29 cellular contexts compared by ENCODE assay signal in genomic region chr22:17359501-17359900, GRCh38. TPM values are rescaled to one million over a fixed set of nuclear protein-coding genes. Genes with fewer than 3 reads are reported as not detected.
A peak's percentile ranks its signal among the peaks of the same experiment; 100 is the strongest.
DNase-seq lines count a peak whose midpoint lies in the region; ATAC-seq, FAIRE-seq and TF ChIP-seq lines count a peak whose summit lies in the region.
"Had no signal": no experiment of that assay in that cellular context is flagged by ENCODE, and none has a peak within 500 bp of the region (broad histone marks: within the 10 kb centered on the region; RNA-seq: fewer than 3 reads in every experiment).

No MANE protein-coding gene starts in this region.

- H3K4me3 ChIP-seq in GM23338 (no peak overlapping the region), K562 (no peak overlapping the region), mesendoderm (ENCODE audit: low read length) (no peak overlapping the region), kidney (ENCODE audit: low read length in 2 of 2) (no peak overlapping the region), Karpas-422 (ENCODE audit: low read length) (no peak overlapping the region)
- H3K4me3 ChIP-seq: GM12878, ovary, right atrium auricular region, SJCRH30, thyroid gland had no signal

- no peak overlapping the region for H3K23ac ChIP-seq in mesendoderm (ENCODE audit: low read length)

- no peak overlapping the region for H3K4me3 Mint-ChIP-seq in GM23338
- H3K4me3 Mint-ChIP-seq: activated naive CD8-positive, alpha-beta T cell; naive thymus-derived CD8-positive, alpha-beta T cell; stimulated activated naive CD8-positive, alpha-beta T cell treated with anti-CD3 and anti-CD28 coated beads, Interleukin-15, Interleukin-2, amounts not matched to agents 100 ng/mL and 50 ng/mL, for 24 hours; T-helper 17 cell had no signal

- H2AK5ac ChIP-seq in mesendoderm (ENCODE audit: low read length), result no peak overlapping the region

- CTCF ChIA-PET in K562 (lab: Yijun Ruan, JAX; ENCODE audit: low intra/inter-chr PET ratio), result no interaction called here

- TF ChIP-seq CTCF in GM23338 (conservative IDR thresholded peaks at IDR 0.05; ENCODE audit: low read depth in 2 of 2) (no peak), K562 (IDR thresholded peaks at IDR 0.05 in 2 of 3, conservative IDR thresholded peaks at IDR 0.05 in 1 of 3; ENCODE audit: insufficient read depth in 2 of 3, low read depth in 1 of 3, low read length in 3 of 3) (no peak), kidney (IDR thresholded peaks at IDR 0.05; ENCODE audit: borderline replicate concordance, extremely low read depth, insufficient read depth) (no peak)

- no peak overlapping the region for H2BK15ac ChIP-seq in mesendoderm (replicated peaks; ENCODE audit: low read depth)

- H3K4me1 ChIP-seq in GM23338 (ENCODE audit: insufficient read depth), result no peaks in the 10 kb centered on the region
- H3K4me1 ChIP-seq in K562 (replicated peaks in 1 of 2; ENCODE audit: control insufficient read depth in 2 of 2, insufficient read depth in 2 of 2, low read length in 2 of 2), result no peaks in the 10 kb centered on the region; a peak in 1 of 5 replicates
- H3K4me1 ChIP-seq in mesendoderm (ENCODE audit: control insufficient read depth, low read depth, low read length), result no peaks in the 10 kb centered on the region
- H3K4me1 ChIP-seq in kidney (ENCODE audit: control insufficient read depth in 1 of 2, insufficient read depth in 1 of 2, low read depth in 1 of 2, low read length in 2 of 2), result no peaks in the 10 kb centered on the region
- no peaks in the 10 kb centered on the region for H3K4me1 ChIP-seq in Karpas-422 (ENCODE audit: low read length)
- H3K4me1 ChIP-seq: right atrium auricular region, SJCRH30, thyroid gland had no signal

- H3K9me3 ChIP-seq in K562 (replicated peaks; ENCODE audit: control insufficient read depth, insufficient read depth, low read depth, low read length), result no peaks in the 10 kb centered on the region
- no peaks in the 10 kb centered on the region for H3K9me3 ChIP-seq in kidney (ENCODE audit: control insufficient read depth in 1 of 2, low read length in 2 of 2)
- H3K9me3 ChIP-seq in Karpas-422 (ENCODE audit: low read length), result no peaks in the 10 kb centered on the region
- H3K9me3 ChIP-seq: ovary, right atrium auricular region, SJCRH30, thyroid gland had no signal

- TF ChIP-seq RAD21 in K562 (CRISPR knock-in tag; conservative IDR thresholded peaks at IDR 0.05 in 1 of 2, IDR thresholded peaks at IDR 0.05 in 1 of 2), result no peak

- in situ Hi-C loops in K562 (cut with MboI), result no loop called here

- no peak for TF ChIP-seq POLR2A in K562 (conservative IDR thresholded peaks at IDR 0.05)

- no peaks in the 10 kb centered on the region for H4K20me1 ChIP-seq in GM23338 (replicated peaks; ENCODE audit: insufficient read depth)
- no peaks in the 10 kb centered on the region for H4K20me1 ChIP-seq in K562 (replicated peaks; ENCODE audit: control insufficient read depth, insufficient read depth, low read length)
- no peaks in the 10 kb centered on the region for H4K20me1 ChIP-seq in Karpas-422 (ENCODE audit: insufficient read depth, low read depth, low read length)

- H2BK120ac ChIP-seq in mesendoderm (ENCODE audit: low read depth, low read length), result no peak overlapping the region

- TF ChIP-seq EP300 in K562 (IDR thresholded peaks at IDR 0.05; ENCODE audit: low read length), result peak; percentile 59; the same call in 1 of the 2 replicates

- H3K79me2 ChIP-seq in GM23338 (replicated peaks; ENCODE audit: insufficient read depth) (no peaks in the 10 kb centered on the region), K562 (ENCODE audit: control insufficient read depth, insufficient read depth, low read length) (no peaks in the 10 kb centered on the region), mesendoderm (ENCODE audit: control insufficient read depth, insufficient read depth, low read length) (no peaks in the 10 kb centered on the region), Karpas-422 (ENCODE audit: low read length) (no peaks in the 10 kb centered on the region)

- peaks cover 2% of the 10 kb centered on the region; the same call in 1 of the 3 replicates for H3K4me1 Mint-ChIP-seq in GM23338
- H3K4me1 Mint-ChIP-seq: naive thymus-derived CD8-positive, alpha-beta T cell; T-helper 17 cell had no signal

- H3K9me2 ChIP-seq in GM23338 (ENCODE audit: insufficient read depth), result no peaks in the 10 kb centered on the region
- H3K9me2 ChIP-seq in Karpas-422 (replicated peaks; ENCODE audit: insufficient read depth, low read length), result no peaks in the 10 kb centered on the region

- H3F3A ChIP-seq in GM23338 (replicated peaks; ENCODE audit: low read depth), result no peaks in the 10 kb centered on the region

- no peaks in the 10 kb centered on the region for H3K27me3 ChIP-seq in GM23338 (ENCODE audit: insufficient read depth)
- H3K27me3 ChIP-seq in K562 (ENCODE audit: control insufficient read depth in 2 of 2, insufficient read depth in 2 of 2, low read length in 2 of 2), result peaks cover 2 to 13% of the 10 kb centered on the region in 2 experiments; a peak in 2 of 5 replicates
- no peaks in the 10 kb centered on the region for H3K27me3 ChIP-seq in mesendoderm (ENCODE audit: insufficient read depth, low read length, poor library complexity)
- H3K27me3 ChIP-seq in Karpas-422 (ENCODE audit: low read length), result no peaks in the 10 kb centered on the region
- H3K27me3 ChIP-seq: ovary, right atrium auricular region, SJCRH30, thyroid gland had no signal

- no peaks in the 10 kb centered on the region for H3K36me3 ChIP-seq in GM23338 (ENCODE audit: insufficient read depth)
- no peaks in the 10 kb centered on the region for H3K36me3 ChIP-seq in K562 (ENCODE audit: control insufficient read depth, insufficient read depth, low read length)
- H3K36me3 ChIP-seq in mesendoderm (ENCODE audit: control insufficient read depth, insufficient read depth, low read length), result no peaks in the 10 kb centered on the region
- no peaks in the 10 kb centered on the region for H3K36me3 ChIP-seq in kidney (ENCODE audit: control insufficient read depth in 1 of 2, insufficient read depth in 2 of 2, low read length in 2 of 2)
- no peaks in the 10 kb centered on the region for H3K36me3 ChIP-seq in Karpas-422 (ENCODE audit: insufficient read depth, low read length)
- H3K36me3 ChIP-seq: ovary, right atrium auricular region, SJCRH30, thyroid gland had no signal

- no peak overlapping the region for H4K5ac ChIP-seq in mesendoderm (ENCODE audit: low read length)

- no peak overlapping the region for H3K18ac ChIP-seq in mesendoderm (ENCODE audit: low read length)

- H2BK5ac ChIP-seq in mesendoderm (ENCODE audit: low read length), result no peak overlapping the region

- FAIRE-seq in K562 (lab: Jason Lieb, UNC), result peak; percentile 69
- FAIRE-seq in kidney (lab: Jason Lieb, UNC), result no peak
- FAIRE-seq: GM12878 had no signal

- H3K27ac ChIP-seq in GM23338 (ENCODE audit: low read depth) (0 out of 2 replicates have a peak overlapping the region, but pooled peaks have one; percentile 12), K562 (ENCODE audit: extremely low read depth, low read depth, low read length) (no peak overlapping the region), mesendoderm (ENCODE audit: low read depth, low read length) (no peak overlapping the region), kidney (ENCODE audit: low read depth in 2 of 2, low read length in 2 of 2) (no peak overlapping the region), Karpas-422 (ENCODE audit: low read length) (no peak overlapping the region)
- H3K27ac ChIP-seq: ovary, right atrium auricular region, SJCRH30, thyroid gland had no signal

- DNase-seq in GM23338 (ENCODE audit: low spot score) (no peak), NCI-H226 (peak; percentile 36), K562 (ENCODE audit: extremely low read depth in 1 of 4, low spot score in 3 of 4) (peak in 3 of 4 experiments; percentile 25 to 71 (median 56)), mesendoderm (peak; percentile 43), NCI-H1092 treated with DMSO at 0.1 percent for 48 hours (lab: John Stamatoyannopoulos, UW) (no peak), kidney (no peak), Karpas-422 (no peak), medulla oblongata (ENCODE audit: extremely low spot score) (no peak)
- DNase-seq: ACHN; aorta; central memory CD4-positive, alpha-beta T cell; DMS79; H7; left colon; mesenchymal stem cell; naive thymus-derived CD8-positive, alpha-beta T cell; NCI-H1417; NCI-H2081 treated with DMSO at 0.1 percent for 48 hours; NCI-H446 treated with DMSO at 0.1 percent for 48 hours; ovary; SJCRH30; stimulated activated CD4-positive, alpha-beta T cell treated with anti-CD3 and anti-CD28 coated beads, Interleukin-12 subunit alpha, Interleukin-12 subunit beta, amount 100 ng/mL, for 4 hours; T-helper 17 cell; thyroid gland had no signal

- intact Hi-C loops in K562 (cut with micrococcal nuclease), result no loop called here
- intact Hi-C loops in kidney (cut with DNase I), result no loop called here

- H3K4me2 ChIP-seq in GM23338 (no peak overlapping the region), K562 (ENCODE audit: insufficient read depth, low read length) (peak overlapping the region; percentile 8; the same call in 1 of the 2 replicates), mesendoderm (ENCODE audit: low read length) (no peak overlapping the region), Karpas-422 (ENCODE audit: low read depth, low read length, poor library complexity, severe bottlenecking) (no peak overlapping the region)

- no peak overlapping the region for H3K56ac ChIP-seq in mesendoderm (ENCODE audit: low read length)

- 0% methylated on average over 4 of the region's 4 CpGs for WGBS in K562 (ENCODE audit: insufficient coverage, low coverage, missing lambda C conversion rate)
- no CpG with 5 or more reads among the region's 4 CpGs for WGBS in mesendoderm (ENCODE audit: extremely low coverage, insufficient coverage, low lambda C conversion rate)

- H4K8ac ChIP-seq in mesendoderm (ENCODE audit: low read depth, low read length), result no peak overlapping the region

- no peaks in the 10 kb centered on the region; the same call in 2 of the 3 replicates for H3K9me3 Mint-ChIP-seq in GM23338
- H3K9me3 Mint-ChIP-seq: stimulated activated naive CD8-positive, alpha-beta T cell treated with anti-CD3 and anti-CD28 coated beads, Interleukin-15, Interleukin-2, amounts not matched to agents 100 ng/mL and 50 ng/mL, for 24 hours had no signal

- H3K9ac ChIP-seq in K562 (ENCODE audit: insufficient read depth in 1 of 2, low read depth in 2 of 2, low read length in 2 of 2), result no peak overlapping the region
- H3K9ac ChIP-seq in mesendoderm (ENCODE audit: low read length), result no peak overlapping the region
- no peak overlapping the region for H3K9ac ChIP-seq in kidney (ENCODE audit: low read length in 2 of 2)
- no peak overlapping the region for H3K9ac ChIP-seq in Karpas-422 (ENCODE audit: low read length)

- no peaks in the 10 kb centered on the region for H3K36me3 Mint-ChIP-seq in GM23338 (ENCODE audit: low read depth)
- H3K36me3 Mint-ChIP-seq: activated naive CD8-positive, alpha-beta T cell; naive thymus-derived CD8-positive, alpha-beta T cell had no signal

- no peak overlapping the region for H3K27ac Mint-ChIP-seq in GM23338
- H3K27ac Mint-ChIP-seq: activated naive CD8-positive, alpha-beta T cell; stimulated activated naive CD8-positive, alpha-beta T cell treated with anti-CD3 and anti-CD28 coated beads, Interleukin-15, Interleukin-2, amounts not matched to agents 100 ng/mL and 50 ng/mL, for 24 hours; T-helper 17 cell had no signal

- POLR2A ChIA-PET in K562 (lab: Yijun Ruan, JAX), result interaction anchor here (1.3 kb wide), 1 partner anchor 9 kb away, joined by 4 read pairs; no protein-coding TSS in a partner anchor

- no TSS peak for BruUV-seq in K562 (replicated peaks; lab: Mats Ljungman, UMichigan)

- H2AFZ ChIP-seq in GM23338 (peak overlapping the region; percentile 91), K562 (ENCODE audit: low read depth, low read length) (no peak overlapping the region), Karpas-422 (ENCODE audit: low read length) (no peak overlapping the region)

- ATAC-seq in GM23338 (no peak), K562 (peak; percentile 86)
- ATAC-seq: GM12878; left colon; naive thymus-derived CD8-positive, alpha-beta T cell; T-helper 17 cell had no signal

- no peaks in the 10 kb centered on the region for H3K79me1 ChIP-seq in mesendoderm (ENCODE audit: low read length)

- no peaks in the 10 kb centered on the region for H3K27me3 Mint-ChIP-seq in GM23338 (ENCODE audit: insufficient read depth, low read depth, poor library complexity)

- no peaks in the 10 kb centered on the region for H3K9me1 ChIP-seq in K562 (ENCODE audit: control insufficient read depth, insufficient read depth, low read length)

- H3K4ac ChIP-seq in mesendoderm (ENCODE audit: low read depth, low read length), result no peak overlapping the region

RNA-seq across cellular contexts. Expression of gene CECR2, which starts 9.8 kb away (rescaled TPM):
- 106 and 110 TPM in 2 replicates for total RNA-seq in GM23338 (2014; rRNA removed; shearing (Covaris generic))
- polyA plus RNA-seq in GM23338 (2016; fragmentation: Nextera tagmentation; extraction: Ambion mirVana), result 18.4 and 24.2 TPM in 2 replicates
- total RNA-seq in K562 (2011; cell fraction: chromatin; rRNA removed; ENCODE audit: low replicate concordance), result 0.53 and 0.76 TPM in 2 replicates
- 0.26 and 0.67 TPM in 2 replicates for total RNA-seq in K562 (2011; cell fraction: nucleolus; rRNA removed)
- total RNA-seq in K562 (2011; cell fraction: nucleoplasm; rRNA removed), result 0.51 and 0.69 TPM in 2 replicates
- 0.27 and 0.37 TPM in 2 replicates for total RNA-seq in K562 (2014; rRNA removed)
- 0.25 and 0.26 TPM in 2 replicates for total RNA-seq in K562 (2014; rRNA removed; fragmentation: Illumina TruSeq; extraction: Trizol)
- total RNA-seq in K562 (2015; rRNA removed; fragmentation: Illumina TruSeq; extraction: Trizol), result 0.22 and 0.23 TPM in 2 replicates
- 0.76 and 1.00 TPM in 2 replicates for total RNA-seq in K562 (2021)
- 0.04 and 0.36 TPM in 2 replicates for polyA plus RNA-seq in K562 (2011; rRNA removed)
- 0.03 and 0.21 TPM in 2 replicates for polyA plus RNA-seq in K562 (2011; cell fraction: cytosol; rRNA removed)
- 0.04 and 0.50 TPM in 2 replicates for polyA plus RNA-seq in K562 (2011; cell fraction: nucleus; rRNA removed)
- polyA plus RNA-seq in K562 (2012), result 0.26 and 0.35 TPM in 2 replicates
- 0.27 and 0.28 TPM in 2 replicates for polyA plus RNA-seq in K562 (2014; fragmentation: Illumina TruSeq; extraction: Trizol)
- polyA plus RNA-seq in K562 (2014; fragmentation: Nextera tagmentation; extraction: Ambion mirVana), result under 1 TPM; 0.01 to 0.13 TPM
- polyA plus RNA-seq in K562 (2014; rRNA removed), result 0.28 and 0.36 TPM in 2 replicates
- polyA minus RNA-seq in K562 (2011; rRNA and poly(A)+ RNA removed), result 0.06 and 0.35 TPM in 2 replicates
- 0.57 TPM in 1 of 2 replicates, not detected in the other for polyA minus RNA-seq in K562 (2011; cell fraction: cytosol; rRNA and poly(A)+ RNA removed)
- 0.11 and 0.40 TPM in 2 replicates for polyA minus RNA-seq in K562 (2011; cell fraction: nucleus; rRNA and poly(A)+ RNA removed)
- 27.4 TPM for polyA plus RNA-seq in mesendoderm (2013, experiment 1 of 2)
- 28.3 TPM for polyA plus RNA-seq in mesendoderm (2013, experiment 2 of 2)
- 3.4 TPM for total RNA-seq in kidney
- 0.58 TPM for polyA plus RNA-seq in kidney (ENCODE audit: insufficient read depth, low read depth, low replicate concordance)
- 1.6 TPM in 2 replicates for total RNA-seq in Karpas-422 (2014; rRNA removed; shearing (Covaris generic); ENCODE audit: low replicate concordance)
- polyA plus RNA-seq: BJ; naive thymus-derived CD8-positive, alpha-beta T cell had no signal

Comparison
In these comparisons a context has a peak if more than half of its experiments do, and no peak if none do; other contexts are left out.
1. DNase-seq: peak in NCI-H226 (single experiment), K562 (3 of 4) and mesendoderm (single experiment); none in GM23338 (single experiment), NCI-H1092 treated with DMSO at 0.1 percent for 48 hours (single experiment), kidney (single experiment), Karpas-422 (single experiment) and medulla oblongata (single experiment).
2. RNA of gene CECR2, which starts 9.8 kb away (total RNA-seq): 106 to 110 TPM in GM23338; 3.4 TPM in kidney (single experiment), 1.6 TPM in Karpas-422 and 0.22 to 1.00 TPM in K562; every median in the first group is over 10 times any median in the second.